In the genomic region with DNA sequence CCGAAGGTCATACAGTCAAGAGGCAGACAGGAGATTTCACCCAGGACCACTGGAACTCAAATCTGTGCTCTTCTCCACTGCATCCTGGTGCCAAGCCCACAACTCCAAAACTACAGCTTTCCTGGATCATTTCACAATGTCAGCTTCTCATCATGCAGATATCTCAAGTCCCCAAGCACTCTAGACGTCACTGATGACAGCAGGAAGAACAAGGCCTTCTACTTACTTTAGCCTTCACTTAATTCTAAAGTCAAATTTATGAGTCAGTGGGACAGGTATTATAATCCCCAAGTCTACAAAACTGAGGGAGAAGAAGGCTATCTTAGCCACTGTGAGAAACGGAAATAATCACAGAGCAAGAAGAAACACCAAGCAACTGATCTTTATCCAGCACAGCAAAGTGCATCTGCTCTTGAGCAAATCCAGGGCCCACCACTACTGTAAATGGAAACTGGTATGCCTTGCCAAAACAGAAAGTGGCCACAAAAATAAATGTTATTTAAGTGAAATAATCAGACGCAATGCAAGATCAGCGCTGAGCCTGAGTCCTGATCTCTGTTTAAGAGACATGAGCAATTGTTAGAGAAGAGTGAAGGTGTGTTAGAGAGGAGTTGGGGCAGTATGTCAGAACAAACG, we compare ENCODE assay signal across 8 cellular contexts. TPM values are rescaled to one million over a fixed set of nuclear protein-coding genes. Genes with fewer than 3 reads are reported as not detected.
DNase-seq lines count a peak whose midpoint lies in the region; ATAC-seq, FAIRE-seq and TF ChIP-seq lines count a peak whose summit lies in the region.

No MANE protein-coding gene starts in this region.

- intact Hi-C loops in ascending aorta (cut with DNase I), result loop anchor here (5.0 kb wide), 1 partner anchor 685 kb away; a partner anchor contains a TSS

- CTCF ChIA-PET in A549 (lab: Yijun Ruan, JAX), result interaction anchor here (13.2 kb wide), 1 partner anchor 192 kb away, joined by 77 read pairs; a partner anchor contains a TSS
- CTCF ChIA-PET in HEK293 (lab: Yijun Ruan, JAX), result interaction anchor here (1.6 kb wide), 1 partner anchor 193 kb away, joined by 5 read pairs; a partner anchor contains a TSS

- peaks cover 30% of the 10 kb centered on the region for H3K4me1 ChIP-seq in A549
- peaks cover 5% of the 10 kb centered on the region; the same call in 1 of the 2 replicates for H3K4me1 ChIP-seq in HEK293 (ENCODE audit: control insufficient read depth, insufficient read depth, low read length)
- H3K4me1 ChIP-seq in ascending aorta, result peaks cover 0 to 13% of the 10 kb centered on the region in 2 donors
- H3K4me1 ChIP-seq in mesenchymal stem cell (ENCODE audit: control insufficient read depth, insufficient read depth, low read depth, low read length), result no peaks in the 10 kb centered on the region

- TF ChIP-seq CTCF in A549 (IDR thresholded peaks at IDR 0.05), result no peak
- no peak for TF ChIP-seq CTCF in HEK293 (tag by site-specific recombination; IDR thresholded peaks at IDR 0.05)
- TF ChIP-seq CTCF in ascending aorta (IDR thresholded peaks at IDR 0.05), result no peak

- H2AFZ ChIP-seq in mesenchymal stem cell (ENCODE audit: low read depth, low read length), result no peak overlapping the region

- no peak overlapping the region for H2AK5ac ChIP-seq in mesenchymal stem cell (ENCODE audit: low read length, severe bottlenecking)

- peaks cover 11 to 25% of the 10 kb centered on the region in 2 experiments for H3K36me3 ChIP-seq in HEK293 (ENCODE audit: control insufficient read depth in 2 of 2, insufficient read depth in 1 of 2, low read length in 2 of 2)
- H3K36me3 ChIP-seq in ascending aorta, result no peaks in the 10 kb centered on the region
- peaks cover 0 to 12% of the 10 kb centered on the region in 2 experiments for H3K36me3 ChIP-seq in mesenchymal stem cell (ENCODE audit: control insufficient read depth in 1 of 2, insufficient read depth in 2 of 2, low read depth in 1 of 2, low read length in 2 of 2)

- H3K4me3 ChIP-seq in A549 (peak overlapping the region; percentile 66), HEK293 (ENCODE audit: low read depth, low read length) (peak overlapping the region; percentile 86), ascending aorta (peak overlapping the region; percentile 81 to 82), mesenchymal stem cell (ENCODE audit: insufficient read depth in 1 of 2, low read depth in 1 of 2, low read length in 2 of 2) (peak overlapping the region in 1 of 2 experiments; percentile 91)

- H4K8ac ChIP-seq in mesenchymal stem cell (ENCODE audit: low read length), result no peak overlapping the region

- POLR2A ChIA-PET in A549 (lab: Yijun Ruan, JAX) (no interaction called here), HEK293 (lab: Yijun Ruan, JAX) (interaction anchor here (0.6 kb wide), 1 partner anchor 64 kb away, joined by 4 read pairs; no protein-coding TSS in a partner anchor)

- DNase-seq in A549 (ENCODE audit: low read depth in 1 of 2, low spot score in 1 of 2) (no peak), ascending aorta (ENCODE audit: low spot score in 2 of 2) (no peak), mesenchymal stem cell (peak; percentile 47), SHP77 (lab: John Stamatoyannopoulos, UW) (no peak), NCI-H146 treated with DMSO at 0.1 percent for 48 hours (lab: John Stamatoyannopoulos, UW; ENCODE audit: unreplicated experiment) (no peak)

- H2BK5ac ChIP-seq in mesenchymal stem cell (ENCODE audit: low read depth, low read length, poor library complexity, severe bottlenecking), result no peak overlapping the region

- H3K14ac ChIP-seq in mesenchymal stem cell (ENCODE audit: low read length in 2 of 2), result no peak overlapping the region

- H3K9me3 ChIP-seq in A549 (no peaks in the 10 kb centered on the region), HEK293 (ENCODE audit: control insufficient read depth, insufficient read depth, low read depth, low read length) (no peaks in the 10 kb centered on the region), ascending aorta (no peaks in the 10 kb centered on the region), mesenchymal stem cell (ENCODE audit: control insufficient read depth, low read length) (no peaks in the 10 kb centered on the region)

- no peak overlapping the region for H2BK12ac ChIP-seq in mesenchymal stem cell (ENCODE audit: low read length in 2 of 2)

- H3K18ac ChIP-seq in mesenchymal stem cell (ENCODE audit: low read depth in 1 of 2, low read length in 2 of 2), result no peak overlapping the region

- peak overlapping the region; percentile 88 for H3K9ac ChIP-seq in mesenchymal stem cell (ENCODE audit: low read length)

- no peak overlapping the region for H3K4ac ChIP-seq in mesenchymal stem cell (ENCODE audit: low read depth in 1 of 2, low read length in 2 of 2)

- H2BK15ac ChIP-seq in mesenchymal stem cell (ENCODE audit: low read depth, poor library complexity, severe bottlenecking), result no peak overlapping the region

- TF ChIP-seq POLR2A in A549 (IDR thresholded peaks at IDR 0.05; ENCODE audit: low read length), result no peak

- H2BK120ac ChIP-seq in mesenchymal stem cell (ENCODE audit: low read depth, low read length), result no peak overlapping the region

- peaks cover 11% of the 10 kb centered on the region for H3K79me1 ChIP-seq in mesenchymal stem cell (replicated peaks; ENCODE audit: low read length, poor library complexity, severe bottlenecking)

- ATAC-seq in A549 (no peak), GM18909 (IDR thresholded peaks at IDR 0.05; ENCODE audit: poor library complexity, unreplicated experiment) (no peak), GM21723 (IDR thresholded peaks at IDR 0.05; ENCODE audit: unreplicated experiment) (no peak)

- H3K27ac ChIP-seq in A549 (peak overlapping the region in 1 of 2 experiments; percentile 86; a peak in 3 of 6 replicates), HEK293 (ENCODE audit: extremely low read depth, low read depth, low read length) (peak overlapping the region; percentile 39; the same call in 1 of the 2 replicates), ascending aorta (no peak overlapping the region), mesenchymal stem cell (ENCODE audit: low read length, poor library complexity, severe bottlenecking) (no peak overlapping the region)

- no peak overlapping the region for H4K91ac ChIP-seq in mesenchymal stem cell (ENCODE audit: low read length)

- no peak for TF ChIP-seq EP300 in A549 (IDR thresholded peaks at IDR 0.05)

- H3K4me2 ChIP-seq in A549 (peak overlapping the region; percentile 87), mesenchymal stem cell (ENCODE audit: low read length, poor library complexity, severe bottlenecking) (peak overlapping the region; percentile 88)

- no peaks in the 10 kb centered on the region for H3K27me3 ChIP-seq in ascending aorta
- no peaks in the 10 kb centered on the region for H3K27me3 ChIP-seq in mesenchymal stem cell (ENCODE audit: control insufficient read depth in 1 of 2, insufficient read depth in 1 of 2, low read length in 2 of 2)

- no peak overlapping the region for H3K23ac ChIP-seq in mesenchymal stem cell (ENCODE audit: low read length in 2 of 2)

- TF ChIP-seq RAD21 in A549 (conservative IDR thresholded peaks at IDR 0.05 in 1 of 2, IDR thresholded peaks at IDR 0.05 in 1 of 2), result no peak

- FAIRE-seq in A549 (lab: Jason Lieb, UNC), result no peak

- WGBS in A549 (ENCODE audit: missing lambda C conversion rate), result 13% methylated on average over 6 of the region's 6 CpGs
- 29% methylated on average over 5 of the region's 6 CpGs for WGBS in mesenchymal stem cell

TF ChIP-seq in A549, 52 proteins besides CTCF, POLR2A, EP300 and RAD21 (continues in another document):
- TF ChIP-seq FOSB (CRISPR knock-in tag; IDR thresholded peaks at IDR 0.05) (no peak), HOXA7 (CRISPR knock-in tag; IDR thresholded peaks at IDR 0.05) (no peak), CHD2 (IDR thresholded peaks at IDR 0.05; ENCODE audit: low read length, partially characterized antibody) (no peak), FOXS1 (CRISPR knock-in tag; IDR thresholded peaks at IDR 0.05) (no peak)
- TF ChIP-seq, protein P1, sequence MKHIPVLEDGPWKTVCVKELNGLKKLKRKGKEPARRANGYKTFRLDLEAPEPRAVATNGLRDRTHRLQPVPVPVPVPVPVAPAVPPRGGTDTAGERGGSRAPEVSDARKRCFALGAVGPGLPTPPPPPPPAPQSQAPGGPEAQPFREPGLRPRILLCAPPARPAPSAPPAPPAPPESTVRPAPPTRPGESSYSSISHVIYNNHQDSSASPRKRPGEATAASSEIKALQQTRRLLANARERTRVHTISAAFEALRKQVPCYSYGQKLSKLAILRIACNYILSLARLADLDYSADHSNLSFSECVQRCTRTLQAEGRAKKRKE (CRISPR knock-in tag; IDR thresholded peaks at IDR 0.05; ENCODE audit: low read depth), result no peak

TF ChIP-seq in HEK293, 187 proteins besides CTCF, POLR2A, EP300 and RAD21:
- TF ChIP-seq ZNF792 (tag by site-specific recombination; IDR thresholded peaks at IDR 0.05), result no peak
- TF ChIP-seq, protein P2, sequence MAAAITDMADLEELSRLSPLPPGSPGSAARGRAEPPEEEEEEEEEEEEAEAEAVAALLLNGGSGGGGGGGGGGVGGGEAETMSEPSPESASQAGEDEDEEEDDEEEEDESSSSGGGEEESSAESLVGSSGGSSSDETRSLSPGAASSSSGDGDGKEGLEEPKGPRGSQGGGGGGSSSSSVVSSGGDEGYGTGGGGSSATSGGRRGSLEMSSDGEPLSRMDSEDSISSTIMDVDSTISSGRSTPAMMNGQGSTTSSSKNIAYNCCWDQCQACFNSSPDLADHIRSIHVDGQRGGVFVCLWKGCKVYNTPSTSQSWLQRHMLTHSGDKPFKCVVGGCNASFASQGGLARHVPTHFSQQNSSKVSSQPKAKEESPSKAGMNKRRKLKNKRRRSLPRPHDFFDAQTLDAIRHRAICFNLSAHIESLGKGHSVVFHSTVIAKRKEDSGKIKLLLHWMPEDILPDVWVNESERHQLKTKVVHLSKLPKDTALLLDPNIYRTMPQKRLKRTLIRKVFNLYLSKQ (tag by site-specific recombination; IDR thresholded peaks at IDR 0.05; ENCODE audit: borderline replicate concordance), result no peak
- TF ChIP-seq, protein P3, sequence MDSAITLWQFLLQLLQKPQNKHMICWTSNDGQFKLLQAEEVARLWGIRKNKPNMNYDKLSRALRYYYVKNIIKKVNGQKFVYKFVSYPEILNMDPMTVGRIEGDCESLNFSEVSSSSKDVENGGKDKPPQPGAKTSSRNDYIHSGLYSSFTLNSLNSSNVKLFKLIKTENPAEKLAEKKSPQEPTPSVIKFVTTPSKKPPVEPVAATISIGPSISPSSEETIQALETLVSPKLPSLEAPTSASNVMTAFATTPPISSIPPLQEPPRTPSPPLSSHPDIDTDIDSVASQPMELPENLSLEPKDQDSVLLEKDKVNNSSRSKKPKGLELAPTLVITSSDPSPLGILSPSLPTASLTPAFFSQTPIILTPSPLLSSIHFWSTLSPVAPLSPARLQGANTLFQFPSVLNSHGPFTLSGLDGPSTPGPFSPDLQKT (IDR thresholded peaks at IDR 0.05; ENCODE audit: borderline replicate concordance, low read depth, low read length), result no peak

RNA-seq across cellular contexts. Expression of a gene that starts 0.9 kb away (rescaled TPM):
- polyA plus RNA-seq in A549 (2011; rRNA removed), result 16.3 and 23.2 TPM in 2 replicates
- polyA plus RNA-seq in A549 (2012; cell fraction: cytosol; rRNA removed), result 7.7 and 7.9 TPM in 2 replicates
- polyA plus RNA-seq in A549 (2012; cell fraction: nucleus; rRNA removed), result 11.2 and 16.8 TPM in 2 replicates
- 11.6 to 12.9 TPM (median 11.8 TPM) in 3 replicates for polyA plus RNA-seq in A549 (2017; fragmentation: RNase III; extraction: RNeasy Plus Mini Kit Qiagen cat#74134 plus additional on column Dnase treatment)
- 11.5 and 14.1 TPM in 2 replicates for polyA minus RNA-seq in A549 (2011; rRNA and poly(A)+ RNA removed)
- 0.75 TPM for total RNA-seq in ascending aorta
- 5.3 TPM for polyA plus RNA-seq in mesenchymal stem cell (2013, experiment 1 of 2)
- 5.5 TPM for polyA plus RNA-seq in mesenchymal stem cell (2013, experiment 2 of 2)
